In genomic region chr19:18571564-18572344, GRCh38 we compare ENCODE assay signal across 8 cellular contexts. TPM values are rescaled to one million over a fixed set of nuclear protein-coding genes. Genes with fewer than 3 reads are reported as not detected.
DNase-seq lines count a peak whose midpoint lies in the region; ATAC-seq, FAIRE-seq and TF ChIP-seq lines count a peak whose summit lies in the region.

UBA52 (plus strand) TSS chr19:18571857; CDS start chr19:18573301, 1,444 bp downstream.

- peak within 1 kb of the TSS; percentile 98 for H3K4me3 ChIP-seq in AG10803 (ENCODE audit: low read length)
- H3K4me3 ChIP-seq in kidney (ENCODE audit: low read length in 2 of 2) = peak within 1 kb of the TSS; percentile 98 to 99

- FAIRE-seq in kidney (lab: Jason Lieb, UNC) = peak; percentile 77

- ATAC-seq in GM19035 (IDR thresholded peaks at IDR 0.05; ENCODE audit: unreplicated experiment) = peak; percentile 90
- peak; percentile 94 for ATAC-seq in HG03354 (IDR thresholded peaks at IDR 0.05; ENCODE audit: poor library complexity, severe bottlenecking, unreplicated experiment)

- H3K27ac ChIP-seq in kidney (ENCODE audit: low read depth in 2 of 2, low read length in 2 of 2) = peak within 1 kb of the TSS; percentile 73 to 88

- DNase-seq in AG10803 (ENCODE audit: low read depth) (peak; percentile 95), NCI-H460 (ENCODE audit: extremely low read depth, low read depth) (peak; percentile 92), cerebellar nuclear complex (lab: John Stamatoyannopoulos, UW) (peak; percentile 67 to 89), kidney (peak; percentile 99)
- DNase-seq in activated CD4-positive, CD25-positive, alpha-beta regulatory T cell treated with anti-CD3 and anti-CD28 coated beads, Interleukin-2, amount 50 U/mL, for 72 hours = peak; percentile 99
- peak; percentile 99 for DNase-seq in stimulated activated CD4-positive, alpha-beta T cell treated with anti-CD3 and anti-CD28 coated beads, Interleukin-15, amount 100 ng/mL, for 24 hours

- H3K4me1 ChIP-seq in kidney (ENCODE audit: control insufficient read depth in 1 of 2, insufficient read depth in 1 of 2, low read depth in 1 of 2, low read length in 2 of 2) = peaks cover 9 to 13% of the 10 kb centered on the region in 2 donors

- peaks cover 23 to 40% of the 10 kb centered on the region in 2 donors for H3K36me3 ChIP-seq in kidney (ENCODE audit: control insufficient read depth in 1 of 2, insufficient read depth in 2 of 2, low read length in 2 of 2)

- TF ChIP-seq CTCF in AG10803 (conservative IDR thresholded peaks at IDR 0.05; ENCODE audit: low read length) = no peak
- TF ChIP-seq CTCF in kidney (IDR thresholded peaks at IDR 0.05; ENCODE audit: borderline replicate concordance, extremely low read depth, insufficient read depth) = no peak

- intact Hi-C loops in kidney (cut with DNase I) = no loop called here

- no peaks in the 10 kb centered on the region for H3K9me3 ChIP-seq in kidney (ENCODE audit: control insufficient read depth in 1 of 2, low read length in 2 of 2)

- H3K9ac ChIP-seq in kidney (ENCODE audit: low read length in 2 of 2) = peak within 1 kb of the TSS; percentile 72 to 99

RNA-seq across cellular contexts. Expression of gene UBA52, which starts in this region (rescaled TPM):
- 1,097 and 1,144 TPM in 2 replicates for total RNA-seq in NCI-H460 (2014; rRNA removed; shearing (Covaris generic))
- 290 and 461 TPM in 2 replicates for polyA plus RNA-seq in NCI-H460 (2014; cell fraction: nucleus; rRNA removed)
- total RNA-seq in kidney = 828 TPM
- polyA plus RNA-seq in kidney (ENCODE audit: insufficient read depth, low read depth, low replicate concordance) = 1,481 TPM

Comparison
In these comparisons a context has a peak if more than half of its experiments do, and no peak if none do; other contexts are left out.
1. Peak in every context shown above with its lines: DNase-seq, ATAC-seq, H3K4me3 ChIP-seq and H3K27ac ChIP-seq.